In the genomic region with DNA sequence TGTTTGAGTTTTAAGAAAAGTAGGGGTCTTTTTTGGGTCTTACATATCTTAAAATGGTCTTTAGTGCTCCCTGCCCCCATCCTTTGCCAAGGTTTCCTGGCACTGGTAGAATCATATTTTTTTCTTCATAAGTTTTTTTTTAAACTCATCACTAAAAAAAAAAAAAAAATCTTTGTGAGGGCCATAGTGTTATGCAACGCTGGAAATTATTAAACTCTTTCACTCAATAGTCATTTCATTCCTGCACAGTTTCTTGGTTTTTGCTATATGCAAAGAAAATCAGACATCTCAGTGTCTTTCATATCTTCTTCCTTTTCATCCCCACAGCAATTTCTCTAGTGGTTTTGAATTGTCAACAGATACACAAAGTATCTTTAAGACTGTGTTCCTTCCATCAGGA, we compare ENCODE assay signal across 16 cellular contexts.
DNase-seq lines count a peak whose midpoint lies in the region; ATAC-seq and TF ChIP-seq lines count a peak whose summit lies in the region.
"Had no signal": no experiment of that assay in that cellular context is flagged by ENCODE, and none has a peak within 500 bp of the region (broad histone marks: within the 10 kb centered on the region; RNA-seq: fewer than 3 reads in every experiment).

No MANE protein-coding gene starts in this region.

- H3K9me2 ChIP-seq in SU-DHL-6 (replicated peaks; ENCODE audit: insufficient read depth, low read length), result no peaks in the 10 kb centered on the region

- H4K20me1 ChIP-seq in SU-DHL-6 (ENCODE audit: low read depth, low read length), result no peaks in the 10 kb centered on the region

- H3K27ac ChIP-seq in SU-DHL-6 (ENCODE audit: low read depth, low read length), result peak overlapping the region; percentile 85

- DNase-seq in T-helper 2 cell (no peak), AML-193 (lab: John Stamatoyannopoulos, UW) (no peak), nucleus accumbens (lab: John Stamatoyannopoulos, UW) (no peak)
- no peak for DNase-seq in activated CD8-positive, alpha-beta memory T cell treated with anti-CD3 and anti-CD28 coated beads, Interleukin-2, amount 10 ng/mL, durations not matched to agents 7 days and 5 days
- DNase-seq: activated CD4-positive, alpha-beta T cell treated with anti-CD3 and anti-CD28 coated beads for 48 hours; BE2C; DMS79; MM.1S; NCI-H345 had no signal

- ATAC-seq in GM18873 (IDR thresholded peaks at IDR 0.05; ENCODE audit: low FRiP score, unreplicated experiment) (peak; percentile 50), GM21619 (IDR thresholded peaks at IDR 0.05; ENCODE audit: unreplicated experiment) (peak; percentile 49), HG03097 (IDR thresholded peaks at IDR 0.05; ENCODE audit: low FRiP score, unreplicated experiment) (peak; percentile 25)
- ATAC-seq in activated CD8-positive, alpha-beta memory T cell treated with anti-CD3 and anti-CD28 coated beads, Interleukin-2, amount 10 ng/mL, durations not matched to agents 7 days and 5 days, result no peak
- ATAC-seq: Panc1 had no signal

- no peaks in the 10 kb centered on the region for H3K9me3 Mint-ChIP-seq in activated CD8-positive, alpha-beta memory T cell treated with anti-CD3 and anti-CD28 coated beads, Interleukin-2, amount 10 ng/mL, durations not matched to agents 7 days and 5 days (ENCODE audit: low read depth)
- H3K9me3 Mint-ChIP-seq: T-helper 1 cell treated with Interleukin-12 subunit alpha and Interleukin-12 subunit beta and Interleukin-4 antibody, amounts not matched to agents 30 μg/mL and 1 μg/mL, for 36 hours had no signal

- H3K36me3 ChIP-seq in SU-DHL-6 (ENCODE audit: low read length), result 0 out of 2 replicates have a peak, but pooled peaks cover 5% of the 10 kb centered on the region
- H3K36me3 ChIP-seq: BE2C had no signal

- no peak overlapping the region for H3K4me3 Mint-ChIP-seq in activated CD8-positive, alpha-beta memory T cell treated with anti-CD3 and anti-CD28 coated beads, Interleukin-2, amount 10 ng/mL, durations not matched to agents 7 days and 5 days
- H3K4me3 Mint-ChIP-seq: T-helper 1 cell treated with Interleukin-12 subunit alpha and Interleukin-12 subunit beta and Interleukin-4 antibody, amounts not matched to agents 30 μg/mL and 1 μg/mL, for 36 hours had no signal

- no peaks in the 10 kb centered on the region for H3K79me2 ChIP-seq in SU-DHL-6 (ENCODE audit: insufficient read depth, low read length)

- no peaks in the 10 kb centered on the region for H3K36me3 Mint-ChIP-seq in activated CD8-positive, alpha-beta memory T cell treated with anti-CD3 and anti-CD28 coated beads, Interleukin-2, amount 10 ng/mL, durations not matched to agents 7 days and 5 days

- peak overlapping the region; percentile 68 for H3K4me2 ChIP-seq in SU-DHL-6 (ENCODE audit: low read depth, low read length, poor library complexity, severe bottlenecking)

- H2AFZ ChIP-seq in SU-DHL-6 (ENCODE audit: low read depth, low read length, severe bottlenecking), result peak overlapping the region; percentile 15

- peaks cover 50% of the 10 kb centered on the region for H3F3A ChIP-seq in SU-DHL-6 (ENCODE audit: insufficient read depth)

- peak overlapping the region; percentile 11; the same call in 1 of the 2 replicates for H3K9ac ChIP-seq in SU-DHL-6 (ENCODE audit: low read length)

- CTCF ChIA-PET in activated CD8-positive, alpha-beta memory T cell treated with anti-CD3 and anti-CD28 coated beads, Interleukin-2, amount 10 ng/mL, durations not matched to agents 7 days and 5 days (lab: Charles Lee), result no interaction called here

- no peaks in the 10 kb centered on the region for H3K27me3 Mint-ChIP-seq in activated CD8-positive, alpha-beta memory T cell treated with anti-CD3 and anti-CD28 coated beads, Interleukin-2, amount 10 ng/mL, durations not matched to agents 7 days and 5 days

- peaks cover 4% of the 10 kb centered on the region; the same call in 1 of the 2 replicates for H3K9me3 ChIP-seq in SU-DHL-6 (ENCODE audit: insufficient read depth, low read length)
- H3K9me3 ChIP-seq: BE2C had no signal

- H3K4me1 Mint-ChIP-seq in activated CD8-positive, alpha-beta memory T cell treated with anti-CD3 and anti-CD28 coated beads, Interleukin-2, amount 10 ng/mL, durations not matched to agents 7 days and 5 days, result no peaks in the 10 kb centered on the region

- no peaks in the 10 kb centered on the region for H3K27me3 ChIP-seq in SU-DHL-6 (ENCODE audit: low read length)
- H3K27me3 ChIP-seq: BE2C had no signal

- H3K27ac Mint-ChIP-seq in activated CD8-positive, alpha-beta memory T cell treated with anti-CD3 and anti-CD28 coated beads, Interleukin-2, amount 10 ng/mL, durations not matched to agents 7 days and 5 days, result no peak overlapping the region
- H3K27ac Mint-ChIP-seq: T-helper 1 cell treated with Interleukin-12 subunit alpha and Interleukin-12 subunit beta and Interleukin-4 antibody, amounts not matched to agents 30 μg/mL and 1 μg/mL, for 36 hours had no signal

- no peak for TF ChIP-seq CTCF in SU-DHL-6 (IDR thresholded peaks at IDR 0.05; ENCODE audit: insufficient read depth, low read length, poor library complexity, severe bottlenecking)

- no peak overlapping the region for H3K4me3 ChIP-seq in SU-DHL-6 (ENCODE audit: insufficient read depth, low read length, poor library complexity, severe bottlenecking)
- H3K4me3 ChIP-seq: lung had no signal
